Comparison of ENCODE assay signal across 1 cellular context in the genomic region with DNA sequence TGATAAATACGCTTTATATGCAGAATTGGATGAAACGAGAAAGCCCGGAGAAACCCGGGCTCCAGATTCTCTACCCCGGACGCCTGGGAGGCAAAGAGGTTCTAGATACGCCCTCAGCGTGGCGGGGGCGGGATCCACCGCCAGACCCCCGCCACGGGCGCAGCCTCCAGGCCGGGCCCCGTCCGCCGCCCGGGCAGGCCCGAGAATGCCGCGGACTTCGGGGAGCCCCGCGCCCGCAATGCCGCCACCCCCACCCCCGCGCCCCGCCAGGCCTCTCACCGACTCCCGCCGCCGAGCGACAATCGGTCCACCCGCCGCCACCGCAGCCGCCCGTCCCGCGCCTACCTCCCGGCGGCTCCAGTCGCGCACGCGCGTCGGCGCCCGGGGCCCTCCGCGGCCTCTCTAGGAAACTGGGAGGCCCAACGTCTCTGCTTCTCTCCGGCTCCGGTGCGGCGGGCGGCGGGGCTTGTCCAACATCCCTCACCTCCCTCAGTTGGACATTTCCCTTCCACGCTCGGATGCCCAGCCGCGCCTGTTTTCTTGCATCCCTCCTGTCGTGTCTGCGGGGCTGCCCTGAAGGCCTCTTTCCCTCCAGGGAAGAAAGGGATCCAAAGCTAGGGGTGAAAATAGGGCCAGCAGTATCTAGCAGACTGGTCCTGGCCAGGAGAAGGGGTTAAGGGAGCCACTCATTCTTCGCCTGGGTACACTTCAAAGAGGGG.
TF ChIP-seq lines count a peak whose summit lies in the region.

Gene ZNF445, minus strand, starts transcription at position 359 of the 719 bp plus-strand sequence. CDS start 22,121 bp downstream, outside the sequence.

TF ChIP-seq in HepG2, 621 proteins besides CTCF, POLR2A, EP300 and RAD21 (continued from another document and continues in another):
- TF ChIP-seq CREB3 (CRISPR knock-in tag; IDR thresholded peaks at IDR 0.05) (no peak), ZNF18 (CRISPR knock-in tag; IDR thresholded peaks at IDR 0.05; ENCODE audit: insufficient replicate concordance) (no peak), TFAP4 (IDR thresholded peaks at IDR 0.05; ENCODE audit: borderline replicate concordance, low read depth) (no peak), ZNF207 (IDR thresholded peaks at IDR 0.05; ENCODE audit: borderline replicate concordance) (no peak), RFXANK (CRISPR knock-in tag; IDR thresholded peaks at IDR 0.05) (no peak), ZNF512B (CRISPR knock-in tag; IDR thresholded peaks at IDR 0.05; ENCODE audit: borderline replicate concordance) (no peak), ZNF674 (CRISPR knock-in tag; IDR thresholded peaks at IDR 0.05; ENCODE audit: low read depth) (no peak), TAF1 (CRISPR knock-in tag; IDR thresholded peaks at IDR 0.05) (peak; percentile 56; the same call in 1 of the 2 replicates), ZBTB44 (CRISPR knock-in tag; IDR thresholded peaks at IDR 0.05) (0 out of 2 replicates have a peak, but pooled peaks have one; percentile 65), ZBTB25 (CRISPR knock-in tag; IDR thresholded peaks at IDR 0.05) (peak; percentile 77; the same call in 1 of the 2 replicates), RXRB (CRISPR knock-in tag; IDR thresholded peaks at IDR 0.05; ENCODE audit: borderline replicate concordance) (no peak), ZBTB49 (CRISPR knock-in tag; IDR thresholded peaks at IDR 0.05; ENCODE audit: borderline replicate concordance) (no peak), ZNF570 (CRISPR knock-in tag; IDR thresholded peaks at IDR 0.05; ENCODE audit: borderline replicate concordance) (no peak), THAP11 (CRISPR knock-in tag; IDR thresholded peaks at IDR 0.05) (peak; percentile 56), HNRNPH1 (optimal IDR thresholded peaks at IDR 0.05; ENCODE audit: low read depth, low read length) (no peak), ZKSCAN5 (CRISPR knock-in tag; IDR thresholded peaks at IDR 0.05) (no peak), E2F2 (CRISPR knock-in tag; IDR thresholded peaks at IDR 0.05; ENCODE audit: borderline replicate concordance) (no peak), HDAC6 (IDR thresholded peaks at IDR 0.05; ENCODE audit: low read depth, low read length) (no peak)
- TF ChIP-seq, protein P1, sequence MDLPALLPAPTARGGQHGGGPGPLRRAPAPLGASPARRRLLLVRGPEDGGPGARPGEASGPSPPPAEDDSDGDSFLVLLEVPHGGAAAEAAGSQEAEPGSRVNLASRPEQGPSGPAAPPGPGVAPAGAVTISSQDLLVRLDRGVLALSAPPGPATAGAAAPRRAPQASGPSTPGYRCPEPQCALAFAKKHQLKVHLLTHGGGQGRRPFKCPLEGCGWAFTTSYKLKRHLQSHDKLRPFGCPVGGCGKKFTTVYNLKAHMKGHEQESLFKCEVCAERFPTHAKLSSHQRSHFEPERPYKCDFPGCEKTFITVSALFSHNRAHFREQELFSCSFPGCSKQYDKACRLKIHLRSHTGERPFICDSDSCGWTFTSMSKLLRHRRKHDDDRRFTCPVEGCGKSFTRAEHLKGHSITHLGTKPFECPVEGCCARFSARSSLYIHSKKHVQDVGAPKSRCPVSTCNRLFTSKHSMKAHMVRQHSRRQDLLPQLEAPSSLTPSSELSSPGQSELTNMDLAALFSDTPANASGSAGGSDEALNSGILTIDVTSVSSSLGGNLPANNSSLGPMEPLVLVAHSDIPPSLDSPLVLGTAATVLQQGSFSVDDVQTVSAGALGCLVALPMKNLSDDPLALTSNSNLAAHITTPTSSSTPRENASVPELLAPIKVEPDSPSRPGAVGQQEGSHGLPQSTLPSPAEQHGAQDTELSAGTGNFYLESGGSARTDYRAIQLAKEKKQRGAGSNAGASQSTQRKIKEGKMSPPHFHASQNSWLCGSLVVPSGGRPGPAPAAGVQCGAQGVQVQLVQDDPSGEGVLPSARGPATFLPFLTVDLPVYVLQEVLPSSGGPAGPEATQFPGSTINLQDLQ (CRISPR knock-in tag; IDR thresholded peaks at IDR 0.05) = no peak
- TF ChIP-seq, protein P2, sequence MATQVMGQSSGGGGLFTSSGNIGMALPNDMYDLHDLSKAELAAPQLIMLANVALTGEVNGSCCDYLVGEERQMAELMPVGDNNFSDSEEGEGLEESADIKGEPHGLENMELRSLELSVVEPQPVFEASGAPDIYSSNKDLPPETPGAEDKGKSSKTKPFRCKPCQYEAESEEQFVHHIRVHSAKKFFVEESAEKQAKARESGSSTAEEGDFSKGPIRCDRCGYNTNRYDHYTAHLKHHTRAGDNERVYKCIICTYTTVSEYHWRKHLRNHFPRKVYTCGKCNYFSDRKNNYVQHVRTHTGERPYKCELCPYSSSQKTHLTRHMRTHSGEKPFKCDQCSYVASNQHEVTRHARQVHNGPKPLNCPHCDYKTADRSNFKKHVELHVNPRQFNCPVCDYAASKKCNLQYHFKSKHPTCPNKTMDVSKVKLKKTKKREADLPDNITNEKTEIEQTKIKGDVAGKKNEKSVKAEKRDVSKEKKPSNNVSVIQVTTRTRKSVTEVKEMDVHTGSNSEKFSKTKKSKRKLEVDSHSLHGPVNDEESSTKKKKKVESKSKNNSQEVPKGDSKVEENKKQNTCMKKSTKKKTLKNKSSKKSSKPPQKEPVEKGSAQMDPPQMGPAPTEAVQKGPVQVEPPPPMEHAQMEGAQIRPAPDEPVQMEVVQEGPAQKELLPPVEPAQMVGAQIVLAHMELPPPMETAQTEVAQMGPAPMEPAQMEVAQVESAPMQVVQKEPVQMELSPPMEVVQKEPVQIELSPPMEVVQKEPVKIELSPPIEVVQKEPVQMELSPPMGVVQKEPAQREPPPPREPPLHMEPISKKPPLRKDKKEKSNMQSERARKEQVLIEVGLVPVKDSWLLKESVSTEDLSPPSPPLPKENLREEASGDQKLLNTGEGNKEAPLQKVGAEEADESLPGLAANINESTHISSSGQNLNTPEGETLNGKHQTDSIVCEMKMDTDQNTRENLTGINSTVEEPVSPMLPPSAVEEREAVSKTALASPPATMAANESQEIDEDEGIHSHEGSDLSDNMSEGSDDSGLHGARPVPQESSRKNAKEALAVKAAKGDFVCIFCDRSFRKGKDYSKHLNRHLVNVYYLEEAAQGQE (IDR thresholded peaks at IDR 0.05; ENCODE audit: borderline replicate concordance in 1 of 2, low read depth in 1 of 2, low read length in 2 of 2) = no peak
- TF ChIP-seq, protein P3, sequence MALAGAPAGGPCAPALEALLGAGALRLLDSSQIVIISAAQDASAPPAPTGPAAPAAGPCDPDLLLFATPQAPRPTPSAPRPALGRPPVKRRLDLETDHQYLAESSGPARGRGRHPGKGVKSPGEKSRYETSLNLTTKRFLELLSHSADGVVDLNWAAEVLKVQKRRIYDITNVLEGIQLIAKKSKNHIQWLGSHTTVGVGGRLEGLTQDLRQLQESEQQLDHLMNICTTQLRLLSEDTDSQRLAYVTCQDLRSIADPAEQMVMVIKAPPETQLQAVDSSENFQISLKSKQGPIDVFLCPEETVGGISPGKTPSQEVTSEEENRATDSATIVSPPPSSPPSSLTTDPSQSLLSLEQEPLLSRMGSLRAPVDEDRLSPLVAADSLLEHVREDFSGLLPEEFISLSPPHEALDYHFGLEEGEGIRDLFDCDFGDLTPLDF (CRISPR knock-in tag; IDR thresholded peaks at IDR 0.05) = no peak
